In genomic region chr21:42276526-42277154, GRCh38 we compare ENCODE assay signal across 28 cellular contexts. TPM values are rescaled to one million over a fixed set of nuclear protein-coding genes. Genes with fewer than 3 reads are reported as not detected.
DNase-seq lines count a peak whose midpoint lies in the region; ATAC-seq, FAIRE-seq and TF ChIP-seq lines count a peak whose summit lies in the region.
"Had no signal": no experiment of that assay in that cellular context is flagged by ENCODE, and none has a peak within 500 bp of the region (broad histone marks: within the 10 kb centered on the region; RNA-seq: fewer than 3 reads in every experiment).

No MANE protein-coding gene starts in this region.

- no peaks in the 10 kb centered on the region for H3K79me2 ChIP-seq in mammary epithelial cell (ENCODE audit: insufficient read depth, low read length)
- H3K79me2 ChIP-seq in neural cell (replicated peaks; ENCODE audit: insufficient read depth, low read length): no peaks in the 10 kb centered on the region

- dilution Hi-C loops in mammary epithelial cell (cut with HindIII; ENCODE audit: low sequenced_read_pairs): no loop called here

- H2AFZ ChIP-seq in mammary epithelial cell (ENCODE audit: low read depth, low read length) (no peak overlapping the region), neural cell (ENCODE audit: low read depth, low read length) (no peak overlapping the region)
- H2AFZ ChIP-seq: GM23338 had no signal

- peaks cover 53% of the 10 kb centered on the region for H4K20me1 ChIP-seq in BLaER1
- H4K20me1 ChIP-seq in mammary epithelial cell (ENCODE audit: insufficient read depth, low read length): no peaks in the 10 kb centered on the region
- no peaks in the 10 kb centered on the region for H4K20me1 ChIP-seq in neural cell (ENCODE audit: insufficient read depth)

- H3K4me2 ChIP-seq in BLaER1: peak overlapping the region; percentile 68; the same call in 1 of the 2 replicates
- no peak overlapping the region for H3K4me2 ChIP-seq in mammary epithelial cell (ENCODE audit: insufficient read depth, low read depth, low read length)
- H3K4me2 ChIP-seq in neural cell (ENCODE audit: low read length): no peak overlapping the region
- H3K4me2 ChIP-seq: GM23338 had no signal

- no peak for ATAC-seq in GM21529 (IDR thresholded peaks at IDR 0.05; ENCODE audit: unreplicated experiment)
- ATAC-seq: CD8-positive, alpha-beta T cell; esophagus mucosa; GM23338; left lung; naive thymus-derived CD4-positive, alpha-beta T cell; pancreas; right cardiac atrium; stimulated activated naive B cell treated with anti-CD40 and anti-IgM and Interleukin-4, amounts not matched to agents 10 μg/mL and 1 μg/mL and 100 μg/mL, for 72 hours had no signal

- peak; percentile 16 for FAIRE-seq in GM12891 (lab: Jason Lieb, UNC)
- FAIRE-seq: frontal cortex, G401.6, pancreas had no signal

- no peaks in the 10 kb centered on the region for H3K9me2 ChIP-seq in neural cell (ENCODE audit: insufficient read depth, low read length)

- TF ChIP-seq CTCF in mammary epithelial cell (conservative IDR thresholded peaks at IDR 0.05 in 1 of 2, IDR thresholded peaks at IDR 0.05 in 1 of 2; ENCODE audit: extremely low read depth in 1 of 2, insufficient read depth in 1 of 2, low read depth in 1 of 2, low read length in 2 of 2) (peak; percentile 1 to 14), neural cell (IDR thresholded peaks at IDR 0.05; ENCODE audit: poor library complexity, severe bottlenecking) (no peak), ascending aorta (IDR thresholded peaks at IDR 0.05) (no peak)

- 67% methylated on average over 14 of the region's 17 CpGs for WGBS in mammary epithelial cell (ENCODE audit: low coverage, missing lambda C conversion rate)

- intact Hi-C loops in mammary epithelial cell (cut with micrococcal nuclease) (no loop called here), ascending aorta (cut with DNase I) (no loop called here)

- BruUV-seq in mammary epithelial cell (replicated peaks; lab: Mats Ljungman, UMichigan): no TSS peak

- H3K27ac ChIP-seq in BLaER1: no peak overlapping the region
- no peak overlapping the region for H3K27ac ChIP-seq in mammary epithelial cell (ENCODE audit: insufficient read depth, low read depth, low read length)
- no peak overlapping the region for H3K27ac ChIP-seq in neural cell (ENCODE audit: low read length)
- no peak overlapping the region for H3K27ac ChIP-seq in ascending aorta
- H3K27ac ChIP-seq: left lung, pancreas, RWPE1, vagina had no signal

- no peak for TF ChIP-seq POLR2A in GM12891 (IDR thresholded peaks at IDR 0.05; ENCODE audit: low read depth, low read length)

- H3K9ac ChIP-seq in BLaER1 (no peak overlapping the region), mammary epithelial cell (ENCODE audit: insufficient read depth, low read length) (no peak overlapping the region), neural cell (ENCODE audit: low read length) (no peak overlapping the region)

- in situ Hi-C loops in mammary epithelial cell (cut with MboI; ENCODE audit: low sequenced_read_pairs in 2 of 2): no loop called here

- DNase-seq in GM12891 (ENCODE audit: insufficient read length, low spot score): no peak
- no peak for DNase-seq in mammary epithelial cell
- DNase-seq in stimulated activated CD4-positive, alpha-beta T cell treated with anti-CD3 and anti-CD28 coated beads, Interleukin-4, amount 100 ng/mL, for 24 hours: no peak
- no peak for DNase-seq in ascending aorta (ENCODE audit: low spot score in 2 of 2)
- DNase-seq: activated CD4-positive, alpha-beta T cell treated with anti-CD3 and anti-CD28 coated beads, Interleukin-2, amount 10 ng/mL, durations not matched to agents 24 days and 14 days; activated naive CD4-positive, alpha-beta T cell treated with anti-CD3 and anti-CD28 coated beads, Interleukin-2, amount 50 U/mL, for 16 hours; activated T-cell treated with anti-CD3 and anti-CD28 coated beads, Interleukin-2, amount 50 U/mL, for 48 hours; CD8-positive, alpha-beta T cell; KBM-7; naive thymus-derived CD4-positive, alpha-beta T cell; NCI-H526; pancreas; stimulated activated CD4-positive, alpha-beta T cell treated with anti-CD3 and anti-CD28 coated beads, Interleukin-4, amount 100 ng/mL, for 1 hour; stimulated activated naive B cell treated with anti-CD40 and anti-IgM and Interleukin-4, amounts not matched to agents 10 μg/mL and 1 μg/mL and 100 μg/mL, for 72 hours had no signal

- H3K4me1 ChIP-seq in BLaER1 (peaks cover 76% of the 10 kb centered on the region), mammary epithelial cell (ENCODE audit: insufficient read depth, low read length) (no peaks in the 10 kb centered on the region), ascending aorta (no peaks in the 10 kb centered on the region)
- H3K4me1 ChIP-seq: left lung, pancreas, vagina had no signal

- peak; percentile 47 for TF ChIP-seq RAD21 in neural cell (conservative IDR thresholded peaks at IDR 0.05)

- H3K9me3 ChIP-seq in BLaER1 (no peaks in the 10 kb centered on the region), mammary epithelial cell (replicated peaks; ENCODE audit: insufficient read depth, low read length) (no peaks in the 10 kb centered on the region), neural cell (ENCODE audit: low read length) (no peaks in the 10 kb centered on the region), ascending aorta (no peaks in the 10 kb centered on the region)
- H3K9me3 ChIP-seq: left lung, pancreas, vagina had no signal

- CTCF ChIA-PET in mammary epithelial cell (lab: Charles Lee; ENCODE audit: low non-redundant PET): no interaction called here

- H3K27me3 ChIP-seq in BLaER1 (no peaks in the 10 kb centered on the region), mammary epithelial cell (ENCODE audit: insufficient read depth, low read length) (peaks cover 2% of the 10 kb centered on the region), neural cell (ENCODE audit: insufficient read depth, low read depth, low read length) (no peaks in the 10 kb centered on the region), ascending aorta (no peaks in the 10 kb centered on the region)
- H3K27me3 ChIP-seq: left lung, pancreas, vagina had no signal

- H3K36me3 ChIP-seq in BLaER1 (peaks cover 85% of the 10 kb centered on the region), mammary epithelial cell (ENCODE audit: insufficient read depth, low read length) (no peaks in the 10 kb centered on the region), neural cell (ENCODE audit: insufficient read depth, low read length) (no peaks in the 10 kb centered on the region), ascending aorta (no peaks in the 10 kb centered on the region)
- H3K36me3 ChIP-seq: pancreas, vagina had no signal

- H3F3A ChIP-seq in neural cell (ENCODE audit: insufficient read depth, low read length, poor library complexity, severe bottlenecking): no peaks in the 10 kb centered on the region

- H3K4me3 ChIP-seq in BLaER1 (no peak overlapping the region), mammary epithelial cell (replicated peaks in 1 of 3; ENCODE audit: insufficient read depth in 1 of 3, low read depth in 2 of 3, low read length in 3 of 3) (no peak overlapping the region), neural cell (ENCODE audit: low read length) (no peak overlapping the region), ascending aorta (no peak overlapping the region)
- H3K4me3 ChIP-seq: GM23338, left lung, pancreas, vagina had no signal

- TF ChIP-seq EP300 in neural cell (conservative IDR thresholded peaks at IDR 0.05; ENCODE audit: poor library complexity, severe bottlenecking): no peak

TF ChIP-seq in GM12891, 5 proteins besides CTCF, POLR2A, EP300 and RAD21:
- TF ChIP-seq POLR2AphosphoS5 (IDR thresholded peaks at IDR 0.05; ENCODE audit: low read depth, low read length): no peak
- no peak for TF ChIP-seq TAF1 (IDR thresholded peaks at IDR 0.05; ENCODE audit: low read depth, low read length)
- TF ChIP-seq POU2F2 (IDR thresholded peaks at IDR 0.05; ENCODE audit: low read depth, low read length): no peak
- no peak for TF ChIP-seq PAX5 (IDR thresholded peaks at IDR 0.05; ENCODE audit: insufficient read depth, low read length, severe bottlenecking)
- no peak for TF ChIP-seq SPI1 (IDR thresholded peaks at IDR 0.05; ENCODE audit: low read depth, low read length)
TF ChIP-seq in GM12891: peak in this region for 0.

TF ChIP-seq in neural cell, 6 proteins besides CTCF, POLR2A, EP300 and RAD21:
- TF ChIP-seq EZH2 (IDR thresholded peaks at IDR 0.05; ENCODE audit: borderline replicate concordance, insufficient read depth, low read length, poor library complexity, severe bottlenecking) (no peak), SMC3 (conservative IDR thresholded peaks at IDR 0.05; ENCODE audit: poor library complexity) (peak; percentile 54)
TF ChIP-seq in neural cell: peak in this region for 1.

RNA-seq across cellular contexts. Expression of gene TFF3, which starts 38.6 kb away (rescaled TPM):
- polyA plus RNA-seq in GM12891 (2012; ENCODE audit: low read depth, missing spikeins): not detected
- total RNA-seq in mammary epithelial cell (not detected), ascending aorta (not detected)
- polyA plus RNA-seq in mammary epithelial cell (not detected), neural cell (not detected in 2 replicates)
- polyA minus RNA-seq in mammary epithelial cell (not detected), neural cell (not detected in 2 replicates)
- total RNA-seq: activated CD4-positive, alpha-beta T cell treated with anti-CD3 and anti-CD28 coated beads, Interleukin-2, amount 10 ng/mL, durations not matched to agents 24 days and 14 days; CD8-positive, alpha-beta T cell; frontal cortex; mesothelial cell of epicardium; naive thymus-derived CD4-positive, alpha-beta T cell; T-helper 2 cell treated with Interferon-gamma antibody and Interleukin-4, amounts not matched to agents 100 ng/mL and 5 ng/mL, for 36 hours; temporal lobe had no signal
- polyA plus RNA-seq: naive thymus-derived CD4-positive, alpha-beta T cell had no signal

RNA-seq across cellular contexts. Expression of gene ABCG1, which starts 57.7 kb away (rescaled TPM):
- polyA plus RNA-seq in GM12891 (2012; ENCODE audit: low read depth, missing spikeins): 2.5 TPM
- total RNA-seq in mammary epithelial cell (10 to 100 TPM in 1 of 2 donors, 1 to 10 TPM in 1; 6.3 to 16.9 TPM), ascending aorta (39.5 TPM)
- polyA plus RNA-seq in mammary epithelial cell (2.7 TPM), neural cell (14.2 and 17.1 TPM in 2 replicates)
- polyA minus RNA-seq in mammary epithelial cell (2.5 TPM), neural cell (33.4 and 38.4 TPM in 2 replicates)

Comparison
In these comparisons a context has a peak if more than half of its experiments do, and no peak if none do; other contexts are left out.
1. CTCF ChIP-seq: peak in mammary epithelial cell (2 of 2); none in neural cell (single experiment) and ascending aorta (0 of 3).